Comparison of ENCODE assay signal across 8 cellular contexts in the genomic region with DNA sequence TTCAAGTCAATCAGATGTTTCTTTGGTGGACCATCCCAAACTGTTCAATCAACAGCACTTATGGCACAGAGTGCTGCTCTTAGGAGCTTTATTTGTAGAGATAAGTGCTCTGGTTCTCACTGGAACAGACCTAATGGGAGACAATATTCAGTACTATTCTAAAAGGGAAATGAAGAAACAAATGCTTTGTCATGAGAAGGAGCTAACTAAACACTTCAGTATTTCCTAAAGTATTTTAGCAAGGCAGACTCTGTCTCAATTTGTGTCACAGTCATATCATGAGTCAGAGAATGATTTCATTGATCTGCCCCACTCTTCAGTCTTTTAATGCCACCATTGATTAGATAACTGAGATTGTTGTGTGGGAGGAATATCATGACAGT.
DNase-seq lines count a peak whose midpoint lies in the region; ATAC-seq and TF ChIP-seq lines count a peak whose summit lies in the region.

No MANE protein-coding gene starts in this region.

- H3K9me3 Mint-ChIP-seq in natural killer cell (no peaks in the 10 kb centered on the region), type B pancreatic cell (no peaks in the 10 kb centered on the region)

- no peak for DNase-seq in activated CD4-positive, CD25-positive, alpha-beta regulatory T cell (lab: John Stamatoyannopoulos, UW)
- DNase-seq in SIG-M5 treated with dmso at 0.1 percent for 504 hours (lab: John Stamatoyannopoulos, UW; ENCODE audit: unreplicated experiment) (peak; percentile 77), natural killer cell (no peak), A673 (ENCODE audit: low spot score) (no peak), upper lobe of left lung (no peak), type B pancreatic cell (ENCODE audit: extremely low spot score, unreplicated experiment) (no peak)

- no peak overlapping the region for H3K27ac ChIP-seq in A673 (ENCODE audit: low read depth, low read length, poor library complexity, severe bottlenecking)
- H3K27ac ChIP-seq in upper lobe of left lung: peak overlapping the region in 1 of 4 donors; percentile 16

- H3K36me3 Mint-ChIP-seq in natural killer cell (no peaks in the 10 kb centered on the region), type B pancreatic cell (no peaks in the 10 kb centered on the region)

- BruUV-seq in A673 (replicated peaks; lab: Mats Ljungman, UMichigan): no TSS peak

- ATAC-seq in activated CD4-positive, CD25-positive, alpha-beta regulatory T cell treated with anti-CD3 and anti-CD28 coated beads, Interleukin-2, amount 50 U/mL, for 24 hours: peak; percentile 78 to 81
- ATAC-seq in HG02884 (IDR thresholded peaks at IDR 0.05; ENCODE audit: unreplicated experiment): peak; percentile 48
- ATAC-seq in natural killer cell: peak; percentile 29 to 62 (median 57)
- ATAC-seq in upper lobe of left lung (ENCODE audit: low FRiP score in 2 of 2): no peak

- TF ChIP-seq POLR2A in upper lobe of left lung (IDR thresholded peaks at IDR 0.05): no peak

- H3K4me1 Mint-ChIP-seq in natural killer cell (peaks cover 41 to 45% of the 10 kb centered on the region in 2 donors), type B pancreatic cell (ENCODE audit: unreplicated experiment) (no peaks in the 10 kb centered on the region)

- TF ChIP-seq CTCF in natural killer cell (IDR thresholded peaks at IDR 0.05) (no peak), A673 (conservative IDR thresholded peaks at IDR 0.05; ENCODE audit: low read depth, low read length) (no peak), upper lobe of left lung (IDR thresholded peaks at IDR 0.05) (no peak), type B pancreatic cell (conservative IDR thresholded peaks at IDR 0.05) (no peak)

- H3K36me3 ChIP-seq in A673 (ENCODE audit: insufficient read depth, low read length, poor library complexity, severe bottlenecking) (no peaks in the 10 kb centered on the region), upper lobe of left lung (no peaks in the 10 kb centered on the region)

- H3K4me1 ChIP-seq in A673 (ENCODE audit: insufficient read depth, low read length, poor library complexity, severe bottlenecking): peaks cover 13% of the 10 kb centered on the region
- H3K4me1 ChIP-seq in upper lobe of left lung: peaks cover 0 to 4% (median 0%) of the 10 kb centered on the region in 4 donors

- POLR2A ChIA-PET in A673 (lab: Charles Lee; ENCODE audit: low non-redundant PET): no interaction called here

- no peak for TF ChIP-seq EP300 in upper lobe of left lung (IDR thresholded peaks at IDR 0.05)

- intact Hi-C loops in natural killer cell (cut with micrococcal nuclease): no loop called here
- intact Hi-C loops in A673 (cut with micrococcal nuclease; ENCODE audit: unreplicated experiment): no loop called here

- H3K27me3 ChIP-seq in A673 (replicated peaks; ENCODE audit: insufficient read depth, low read depth, low read length, poor library complexity): no peaks in the 10 kb centered on the region
- H3K27me3 ChIP-seq in upper lobe of left lung: no peaks in the 10 kb centered on the region

- H3K27me3 Mint-ChIP-seq in natural killer cell (ENCODE audit: low read depth in 2 of 2): peaks cover 0 to 8% of the 10 kb centered on the region in 2 donors
- no peaks in the 10 kb centered on the region for H3K27me3 Mint-ChIP-seq in type B pancreatic cell

- CTCF ChIA-PET in A673 (lab: Charles Lee): no interaction called here

- no peaks in the 10 kb centered on the region for H3K9me3 ChIP-seq in A673 (ENCODE audit: low read depth, low read length, poor library complexity, severe bottlenecking)
- no peaks in the 10 kb centered on the region for H3K9me3 ChIP-seq in upper lobe of left lung

- H3K4me3 Mint-ChIP-seq in natural killer cell (peak overlapping the region; percentile 63), type B pancreatic cell (no peak overlapping the region)

- no peak overlapping the region for H3K4me3 ChIP-seq in A673 (ENCODE audit: low read depth, low read length, poor library complexity, severe bottlenecking)
- no peak overlapping the region for H3K4me3 ChIP-seq in upper lobe of left lung

- H3K27ac Mint-ChIP-seq in natural killer cell: peak overlapping the region; percentile 90 to 94
- H3K27ac Mint-ChIP-seq in type B pancreatic cell: no peak overlapping the region

Comparison
In these comparisons a context has a peak if more than half of its experiments do, and no peak if none do; other contexts are left out.
1. ATAC-seq: peak in activated CD4-positive, CD25-positive, alpha-beta regulatory T cell treated with anti-CD3 and anti-CD28 coated beads, Interleukin-2, amount 50 U/mL, for 24 hours (2 of 2), HG02884 (single experiment) and natural killer cell (3 of 3); none in upper lobe of left lung (0 of 2).